In the genomic region with DNA sequence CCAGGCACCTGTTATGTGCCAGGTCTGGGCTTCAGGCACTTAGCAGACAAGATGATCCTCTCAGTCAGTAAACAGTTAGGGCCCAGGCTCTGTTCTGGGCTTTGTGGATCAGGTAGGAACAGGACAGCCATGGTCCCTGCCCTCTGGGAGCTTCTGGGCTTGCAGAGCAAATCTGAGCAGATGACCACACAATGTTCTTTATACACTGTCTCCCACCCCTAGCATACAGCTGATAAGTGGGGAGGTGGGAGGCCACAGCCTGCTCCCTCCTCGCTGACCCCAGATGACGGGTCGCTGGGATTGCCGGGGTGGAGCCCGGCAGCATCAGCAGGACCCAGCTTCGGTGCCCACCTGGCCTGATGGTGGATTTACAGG, we compare ENCODE assay signal across 16 cellular contexts. TPM values are rescaled to one million over a fixed set of nuclear protein-coding genes. Genes with fewer than 3 reads are reported as not detected.
DNase-seq lines count a peak whose midpoint lies in the region; ATAC-seq and TF ChIP-seq lines count a peak whose summit lies in the region.
"Had no signal": no experiment of that assay in that cellular context is flagged by ENCODE, and none has a peak within 500 bp of the region (broad histone marks: within the 10 kb centered on the region; RNA-seq: fewer than 3 reads in every experiment).

No MANE protein-coding gene starts in this region.

- H3K27ac ChIP-seq in thoracic aorta, result peak overlapping the region; percentile 72 to 75
- H3K27ac ChIP-seq: BLaER1, cardiac muscle cell had no signal

- H3K27ac Mint-ChIP-seq in central memory CD8-positive, alpha-beta T cell (ENCODE audit: low read depth), result peak overlapping the region; percentile 85
- H3K27ac Mint-ChIP-seq in natural killer cell, result peak overlapping the region; percentile 85 to 91
- H3K27ac Mint-ChIP-seq: activated naive CD8-positive, alpha-beta T cell had no signal

- intact Hi-C loops in natural killer cell (cut with micrococcal nuclease), result loop anchor here (2.0 to 10.0 kb wide), 3 partner anchors 57 to 224 kb away; no protein-coding TSS in a partner anchor

- no peaks in the 10 kb centered on the region for H3K9me3 Mint-ChIP-seq in central memory CD8-positive, alpha-beta T cell
- H3K9me3 Mint-ChIP-seq in natural killer cell, result no peaks in the 10 kb centered on the region

- H3K4me3 Mint-ChIP-seq in central memory CD8-positive, alpha-beta T cell, result no peak overlapping the region
- H3K4me3 Mint-ChIP-seq in natural killer cell, result no peak overlapping the region
- H3K4me3 Mint-ChIP-seq: activated CD4-positive, alpha-beta T cell treated with anti-CD3 and anti-CD28 coated beads for 36 hours; activated naive CD8-positive, alpha-beta T cell had no signal

- peak overlapping the region; percentile 49 for H3K4me3 ChIP-seq in thoracic aorta
- H3K4me3 ChIP-seq: BLaER1, cardiac muscle cell, HAP-1 had no signal

- DNase-seq in MV-4-11 (lab: John Stamatoyannopoulos, UW) (peak; percentile 13), natural killer cell (no peak), thoracic aorta (ENCODE audit: low spot score) (no peak), NCI-H2107 treated with DMSO at 0.1 percent for 48 hours (lab: John Stamatoyannopoulos, UW; ENCODE audit: unreplicated experiment) (no peak), SHP77 treated with DMSO at 0.1 percent for 48 hours (lab: John Stamatoyannopoulos, UW) (no peak), NCI-H226 (no peak)
- DNase-seq in central memory CD8-positive, alpha-beta T cell (ENCODE audit: low spot score in 2 of 2), result no peak
- DNase-seq: activated CD4-positive, alpha-beta T cell treated with anti-CD3 and anti-CD28 coated beads for 36 hours; activated T-cell treated with anti-CD3 and anti-CD28 coated beads, Interleukin-2, amount 50 U/mL, for 1 hour; NCI-H82; RPMI8226; stimulated activated CD4-positive, alpha-beta T cell treated with anti-CD3 and anti-CD28 coated beads, Interleukin-1b, Interleukin-23, amount 100 ng/mL, for 48 hours had no signal

- ATAC-seq in central memory CD8-positive, alpha-beta T cell (replicated peaks; ENCODE audit: extremely low read depth, poor library complexity, severe bottlenecking), result no peak
- ATAC-seq in natural killer cell, result no peak
- no peak for ATAC-seq in thoracic aorta (ENCODE audit: insufficient number of reproducible peaks, low FRiP score, low read depth)

- no peaks in the 10 kb centered on the region for H3K36me3 ChIP-seq in thoracic aorta
- H3K36me3 ChIP-seq: BLaER1, cardiac muscle cell, HAP-1 had no signal

- H3K9me3 ChIP-seq in thoracic aorta, result no peaks in the 10 kb centered on the region
- H3K9me3 ChIP-seq: BLaER1, HAP-1 had no signal

- peaks cover 13 to 26% of the 10 kb centered on the region in 2 donors for H3K4me1 ChIP-seq in thoracic aorta (ENCODE audit: control insufficient read depth in 1 of 2, low read depth in 2 of 2)
- H3K4me1 ChIP-seq: HAP-1 had no signal

- TF ChIP-seq CTCF in natural killer cell (IDR thresholded peaks at IDR 0.05), result no peak
- no peak for TF ChIP-seq CTCF in thoracic aorta (IDR thresholded peaks at IDR 0.05)

- H3K27me3 Mint-ChIP-seq in central memory CD8-positive, alpha-beta T cell, result no peaks in the 10 kb centered on the region
- no peaks in the 10 kb centered on the region for H3K27me3 Mint-ChIP-seq in natural killer cell (ENCODE audit: low read depth in 2 of 2)
- H3K27me3 Mint-ChIP-seq: activated naive CD8-positive, alpha-beta T cell had no signal

- H3K27me3 ChIP-seq in thoracic aorta (replicated peaks; ENCODE audit: insufficient read depth), result no peaks in the 10 kb centered on the region
- H3K27me3 ChIP-seq: BLaER1, cardiac muscle cell had no signal

- H3K36me3 Mint-ChIP-seq in central memory CD8-positive, alpha-beta T cell (ENCODE audit: insufficient read depth), result no peaks in the 10 kb centered on the region
- H3K36me3 Mint-ChIP-seq in natural killer cell, result no peaks in the 10 kb centered on the region
- H3K36me3 Mint-ChIP-seq: activated naive CD8-positive, alpha-beta T cell had no signal

- H3K4me1 Mint-ChIP-seq in central memory CD8-positive, alpha-beta T cell, result peaks cover 36% of the 10 kb centered on the region
- H3K4me1 Mint-ChIP-seq in natural killer cell, result peaks cover 21 to 47% of the 10 kb centered on the region in 2 donors

RNA-seq across cellular contexts. Expression of gene RIN3, which starts 53.1 kb away (rescaled TPM):
- 100 to 1,000 TPM; 248 to 289 (median 282) TPM for total RNA-seq in natural killer cell
- total RNA-seq in thoracic aorta, result 10 to 100 TPM; 47.4 to 54.2 TPM

Comparison
In these comparisons a context has a peak if more than half of its experiments do, and no peak if none do; other contexts are left out.
1. RNA of gene RIN3, which starts 53.1 kb away (total RNA-seq): 248 to 289 TPM in natural killer cell; 47.4 to 54.2 TPM in thoracic aorta; every median in the first group is over 4 times any median in the second.